In the genomic region with DNA sequence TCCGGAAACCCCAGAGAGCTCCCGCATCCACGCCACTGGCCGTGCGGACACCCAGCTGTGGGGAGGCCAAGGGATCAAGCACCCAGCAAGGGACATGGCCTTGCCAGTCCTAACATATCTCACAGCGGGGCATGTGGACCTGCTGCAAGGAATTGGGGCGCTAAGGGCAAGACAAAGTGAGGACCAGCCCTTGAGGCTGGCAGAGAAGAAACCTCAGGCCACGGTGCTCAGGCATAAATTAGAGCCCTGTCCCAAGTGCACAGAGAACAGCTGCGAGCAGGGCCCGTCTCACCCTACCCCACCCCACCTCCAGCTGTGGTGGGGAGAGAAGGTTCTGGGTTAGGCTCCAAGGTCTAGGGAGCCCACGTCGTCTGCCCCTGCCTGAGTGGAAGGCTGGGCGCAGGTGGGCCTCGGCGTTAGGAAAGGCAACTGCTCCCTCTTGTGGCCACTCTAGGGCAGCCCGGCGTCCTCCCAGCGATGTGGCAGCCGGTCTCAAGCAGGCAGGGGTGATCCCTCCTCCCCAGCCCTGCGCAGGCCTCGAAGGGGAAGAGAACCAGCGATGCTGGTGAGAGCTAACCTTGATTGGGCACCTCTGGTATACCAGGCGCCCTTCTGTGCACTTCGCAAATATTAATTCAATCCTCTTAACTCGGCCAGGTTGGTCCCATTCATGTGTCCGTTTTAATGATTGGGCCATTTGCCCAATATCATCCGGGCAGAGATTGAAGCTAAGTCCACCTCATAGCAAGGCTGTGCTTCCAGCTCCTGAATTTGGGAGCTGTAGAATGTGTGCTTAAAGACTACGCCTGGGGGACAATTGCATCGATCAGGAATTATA, we compare ENCODE assay signal across 8 cellular contexts.
A peak's percentile ranks its signal among the peaks of the same experiment; 100 is the strongest.
DNase-seq lines count a peak whose midpoint lies in the region; ATAC-seq lines count a peak whose summit lies in the region.

No MANE protein-coding gene starts in this region.

- ATAC-seq in GM21390 (IDR thresholded peaks at IDR 0.05; ENCODE audit: unreplicated experiment) (peak; percentile 81), right cardiac atrium (peak; percentile 89 to 94), sciatic nerve (peak; percentile 95), GM18861 (IDR thresholded peaks at IDR 0.05; ENCODE audit: unreplicated experiment) (no peak)

- intact Hi-C loops in right cardiac atrium (cut with DNase I) = loop anchor here in 3 of 4 donors (2.0 to 10.0 kb wide), 5 partner anchors 82 to 512 kb away; a partner anchor contains a TSS
- intact Hi-C loops in sciatic nerve (cut with DNase I) = loop anchor here (5.0 kb wide), 1 partner anchor 319 kb away; no protein-coding TSS in a partner anchor

- peak; percentile 20 to 47 for DNase-seq in AML-193 (lab: John Stamatoyannopoulos, UW)
- DNase-seq in MV-4-11 (lab: John Stamatoyannopoulos, UW) = peak; percentile 48
- peak; percentile 31 to 63 (median 53) for DNase-seq in T-helper 1 cell
- peak; percentile 90 for DNase-seq in adipocyte (ENCODE audit: low read depth)
- DNase-seq in right cardiac atrium = peak; percentile 69 to 90 (median 89)
- DNase-seq in sciatic nerve (ENCODE audit: low spot score) = peak; percentile 86

- no peak overlapping the region for H3K9ac ChIP-seq in adipocyte (ENCODE audit: low read length)

- H3K4me3 ChIP-seq in adipocyte (ENCODE audit: low read length) (no peak overlapping the region), right cardiac atrium (ENCODE audit: low read length) (no peak overlapping the region)

- 32% methylated on average over 29 of the region's 29 CpGs for WGBS in right cardiac atrium

- H3K9me3 ChIP-seq in adipocyte (ENCODE audit: control insufficient read depth, low read length) = peaks cover 8% of the 10 kb centered on the region
- no peaks in the 10 kb centered on the region for H3K9me3 ChIP-seq in right cardiac atrium (ENCODE audit: control insufficient read depth, low read length)

- no peaks in the 10 kb centered on the region for H3K36me3 ChIP-seq in adipocyte (ENCODE audit: control insufficient read depth, insufficient read depth, low read length, severe bottlenecking)

- H3K27ac ChIP-seq in right cardiac atrium (ENCODE audit: low read length) = no peak overlapping the region

- H3K4me1 ChIP-seq in adipocyte (ENCODE audit: control insufficient read depth, insufficient read depth, low read length) (peaks cover 7% of the 10 kb centered on the region), right cardiac atrium (ENCODE audit: control insufficient read depth, insufficient read depth, low read length) (no peaks in the 10 kb centered on the region)

- H3K27me3 ChIP-seq in adipocyte (replicated peaks; ENCODE audit: control insufficient read depth, insufficient read depth, low read length) (peaks cover 18% of the 10 kb centered on the region), right cardiac atrium (ENCODE audit: control insufficient read depth, insufficient read depth) (no peaks in the 10 kb centered on the region)

Comparison
In these comparisons a context has a peak if more than half of its experiments do, and no peak if none do; other contexts are left out.
1. DNase-seq: peak in every context shown above with its lines; median percentile 90 in adipocyte; 89 in right cardiac atrium; 86 in sciatic nerve; 53 in T-helper 1 cell; 48 in MV-4-11; 34 in AML-193.